ENCODE assay signal across 27 cellular contexts in genomic region chr2:129055242-129055641, GRCh38.
"Had no signal": no experiment of that assay in that cellular context is flagged by ENCODE, and none has a peak within 500 bp of the region (broad histone marks: within the 10 kb centered on the region; RNA-seq: fewer than 3 reads in every experiment).

No MANE protein-coding gene starts in this region.

- H3K27me3 ChIP-seq: MG63, SJCRH30 had no signal

- DNase-seq: activated CD4-positive, alpha-beta T cell treated with anti-CD3 and anti-CD28 coated beads, Interleukin-2, amount 10 ng/mL, durations not matched to agents 24 days and 14 days; activated CD4-positive, alpha-beta T cell treated with anti-CD3 and anti-CD28 coated beads, Interleukin-2, amount 50 U/mL, for 4 hours; activated CD8-positive, alpha-beta T cell treated with anti-CD3 and anti-CD28 coated beads for 36 hours; activated effector memory CD4-positive, alpha-beta T cell treated with anti-CD3 and anti-CD28 coated beads, Interleukin-2, amount 50 U/mL, for 16 hours; activated naive CD4-positive, alpha-beta T cell; activated naive CD4-positive, alpha-beta T cell treated with anti-CD3 and anti-CD28 coated beads, Interleukin-2, amount 50 U/mL, for 16 hours; activated naive CD8-positive, alpha-beta T cell treated with anti-CD3 and anti-CD28 coated beads for 36 hours; activated T-cell treated with anti-CD3 and anti-CD28 coated beads, Interleukin-2, amount 50 U/mL, for 1 hour; activated T-cell treated with anti-CD3 and anti-CD28 coated beads, Interleukin-2, amount 50 U/mL, for 72 hours; amniotic stem cell; aorta; MG63; NCI-H1048; NCI-H1105 treated with DMSO at 0.1 percent for 48 hours; NCI-H1436; NCI-H1694; NCI-H1930; NCI-H345; NCI-H524 treated with DMSO at 0.1 percent for 48 hours; PC-9; SHP77; SJCRH30; T1000 had no signal

- FAIRE-seq: K562, RCC 7860 had no signal

- H3K4me3 ChIP-seq: K562, MG63, PC-9, SJCRH30, SK-N-MC had no signal

- H3K36me3 ChIP-seq: MG63, SJCRH30 had no signal

- H3K4me1 ChIP-seq: SJCRH30 had no signal

- H3K27ac ChIP-seq: PC-9, SJCRH30, SK-N-MC had no signal

- H3K9me3 ChIP-seq: MG63 had no signal

- H3K4me2 ChIP-seq: PC-9 had no signal

- ATAC-seq: activated CD8-positive, alpha-beta T cell treated with anti-CD3 and anti-CD28 coated beads for 36 hours; activated T-cell treated with anti-CD3 and anti-CD28 coated beads, Interleukin-2, amount 50 U/mL, for 72 hours; activated T-helper 17 cell treated with anti-CD3 and anti-CD28 coated beads, Interleukin-2, amount 50 U/mL, for 72 hours; K562 had no signal
